In genomic region chr12:119051474-119051873, GRCh38 we compare ENCODE assay signal across 11 cellular contexts.
"Had no signal": no experiment of that assay in that cellular context is flagged by ENCODE, and none has a peak within 500 bp of the region (broad histone marks: within the 10 kb centered on the region; RNA-seq: fewer than 3 reads in every experiment).

No MANE protein-coding gene starts in this region.

- H3K27ac ChIP-seq: GM23248 had no signal

- ATAC-seq: GM23338, HCT116 had no signal

- FAIRE-seq: H1, H54 had no signal

- H3K4me3 ChIP-seq: GM23248, GM23338, HAP-1 had no signal

- H3K36me3 ChIP-seq: HAP-1 had no signal

- H2AFZ ChIP-seq: GM23248, GM23338 had no signal

- H3K4me2 ChIP-seq: GM23338 had no signal

- H3K9ac ChIP-seq: GM23248 had no signal

- H3K9me3 ChIP-seq: HAP-1 had no signal

- DNase-seq: GM23248, GOT3, H7, H9, HCEC 1CT, HFFc6 had no signal

- H3K4me1 ChIP-seq: HAP-1 had no signal
